24 cellular contexts compared by ENCODE assay signal in genomic region chr12:1365703-1366102, GRCh38.
DNase-seq lines count a peak whose midpoint lies in the region; ATAC-seq, FAIRE-seq and TF ChIP-seq lines count a peak whose summit lies in the region.
"Had no signal": no experiment of that assay in that cellular context is flagged by ENCODE, and none has a peak within 500 bp of the region (broad histone marks: within the 10 kb centered on the region; RNA-seq: fewer than 3 reads in every experiment).

No MANE protein-coding gene starts in this region.

- no peaks in the 10 kb centered on the region for H3K79me2 ChIP-seq in H1 (ENCODE audit: control insufficient read depth in 1 of 2, insufficient read depth in 2 of 2, low read length in 2 of 2)

- H3K4me1 Mint-ChIP-seq in chondrocyte (ENCODE audit: low read depth): peaks cover 52% of the 10 kb centered on the region
- H3K4me1 Mint-ChIP-seq: B cell had no signal

- H3K4ac ChIP-seq in H1 (replicated peaks; ENCODE audit: insufficient read length, low read depth, low read length): no peak overlapping the region

- no peaks in the 10 kb centered on the region for H3K79me1 ChIP-seq in H1 (ENCODE audit: low read depth, low read length)

- no peak overlapping the region for H4K8ac ChIP-seq in H1 (ENCODE audit: extremely low read depth, insufficient read depth, low read length)

- WGBS in H1 (ENCODE audit: extremely low coverage in 1 of 2, insufficient coverage in 1 of 2, insufficient read length in 1 of 2, insufficient replicate concordance in 2 of 2, low coverage in 1 of 2, low lambda C conversion rate in 2 of 2, missing lambda C conversion rate in 1 of 2), 2 experiments: 89% methylated on average over 1 of the region's 1 CpG; no CpG with 5 or more reads in 1 of the 2 experiments

- H4K91ac ChIP-seq in H1 (replicated peaks; ENCODE audit: insufficient read length, low read length): no peak overlapping the region

- no peak overlapping the region for H3K4me3 Mint-ChIP-seq in chondrocyte (ENCODE audit: unreplicated experiment)
- H3K4me3 Mint-ChIP-seq: B cell; CD4-positive, alpha-beta T cell; CD8-positive, alpha-beta T cell had no signal

- H3K4me2 ChIP-seq in H1 (ENCODE audit: insufficient read depth in 1 of 2, low read depth in 2 of 2, low read length in 2 of 2): no peak overlapping the region
- H3K4me2 ChIP-seq: A549; BLaER1 treated with 17β-estradiol and CSF1 and Interleukin-3, amounts not matched to agents 10 nM and 100 nM had no signal

- H3K9ac ChIP-seq in H1 (replicated peaks in 1 of 4; ENCODE audit: extremely low read depth in 1 of 4, low read depth in 3 of 4, low read length in 3 of 4): no peak overlapping the region
- H3K9ac ChIP-seq: BLaER1 treated with 17β-estradiol and CSF1 and Interleukin-3, amounts not matched to agents 10 nM and 100 nM had no signal

- intact Hi-C loops in cardiac septum (cut with DNase I): no loop called here

- H3K27me3 Mint-ChIP-seq in chondrocyte (ENCODE audit: low read depth): no peaks in the 10 kb centered on the region
- H3K27me3 Mint-ChIP-seq: B cell; CD4-positive, alpha-beta T cell had no signal

- no peak overlapping the region for H2BK20ac ChIP-seq in H1 (ENCODE audit: low read length)

- TF ChIP-seq RAD21 in H1 (IDR thresholded peaks at IDR 0.05 in 1 of 2, conservative IDR thresholded peaks at IDR 0.05 in 1 of 2; ENCODE audit: low read depth in 2 of 2, low read length in 2 of 2): no peak

- no peaks in the 10 kb centered on the region for H3K9me3 ChIP-seq in cardiac muscle cell (ENCODE audit: low read depth)
- H3K9me3 ChIP-seq in HEK293 (ENCODE audit: control insufficient read depth, insufficient read depth, low read depth, low read length): no peaks in the 10 kb centered on the region
- no peaks in the 10 kb centered on the region for H3K9me3 ChIP-seq in H1 (ENCODE audit: insufficient read depth in 2 of 2, low read depth in 1 of 2, low read length in 1 of 2)
- H3K9me3 ChIP-seq: A549, Caco-2 had no signal

- no peak overlapping the region for H2BK15ac ChIP-seq in H1 (ENCODE audit: low read length)

- H3K36me3 Mint-ChIP-seq in chondrocyte (ENCODE audit: low read depth): no peaks in the 10 kb centered on the region

- no peak for TF ChIP-seq EP300 in H1 (IDR thresholded peaks at IDR 0.05; ENCODE audit: borderline replicate concordance in 1 of 2, low read depth in 2 of 2, low read length in 2 of 2)

- no peak overlapping the region for H2AFZ ChIP-seq in H1 (ENCODE audit: low read length)

- H4K5ac ChIP-seq in H1 (ENCODE audit: insufficient read length, low read depth, low read length): no peak overlapping the region

- H3K9me3 Mint-ChIP-seq in chondrocyte (ENCODE audit: low read depth): peaks cover 2% of the 10 kb centered on the region
- H3K9me3 Mint-ChIP-seq: CD8-positive, alpha-beta T cell had no signal

- no peak overlapping the region for H3K18ac ChIP-seq in H1 (ENCODE audit: extremely low read depth, low read length)

- H3K27ac ChIP-seq in cardiac muscle cell (peak overlapping the region; percentile 83), HEK293 (ENCODE audit: extremely low read depth, low read depth, low read length) (no peak overlapping the region), H1 (ENCODE audit: low read depth, low read length) (no peak overlapping the region)
- H3K27ac ChIP-seq: A549; BLaER1 treated with 17β-estradiol and CSF1 and Interleukin-3, amounts not matched to agents 10 nM and 100 nM; C4-2B had no signal

- H4K20me1 ChIP-seq in H1 (replicated peaks in 1 of 2; ENCODE audit: control insufficient read depth in 1 of 2, insufficient read depth in 2 of 2, low read length in 2 of 2): peaks cover 0 to 2% of the 10 kb centered on the region in 2 experiments
- H4K20me1 ChIP-seq: BLaER1 treated with 17β-estradiol and CSF1 and Interleukin-3, amounts not matched to agents 10 nM and 100 nM had no signal

- H2BK12ac ChIP-seq in H1 (ENCODE audit: low read depth, low read length): no peak overlapping the region

- H3K4me3 ChIP-seq in cardiac muscle cell (no peak overlapping the region), HEK293 (ENCODE audit: low read depth, low read length) (no peak overlapping the region), H1 (ENCODE audit: extremely low read depth in 1 of 4, insufficient read depth in 2 of 4, low read depth in 3 of 4, low read length in 4 of 4) (no peak overlapping the region)
- H3K4me3 ChIP-seq: A549; BLaER1 treated with 17β-estradiol and CSF1 and Interleukin-3, amounts not matched to agents 10 nM and 100 nM had no signal

- no peak for DNase-seq in cardiac muscle cell (ENCODE audit: low read depth in 1 of 2, low spot score in 1 of 2)
- DNase-seq in cardiac septum (ENCODE audit: low spot score): no peak
- DNase-seq in H1 (ENCODE audit: low read depth in 1 of 2, low spot score in 2 of 2): no peak
- no peak for DNase-seq in urothelium cell line (ENCODE audit: low spot score)
- no peak for DNase-seq in chondrocyte (ENCODE audit: low spot score)
- DNase-seq in NCI-H1436 treated with DMSO at 0.1 percent for 48 hours (lab: John Stamatoyannopoulos, UW): no peak
- DNase-seq: 8988T; AML-193; Caco-2; Calu3; CD4-positive, alpha-beta T cell; CD8-positive, alpha-beta T cell; DMS79 treated with DMSO at 0.1 percent for 48 hours; GF-D8 had no signal

- no peak overlapping the region for H2BK120ac ChIP-seq in H1 (replicated peaks; ENCODE audit: low read depth, low read length)

- no peak overlapping the region for H3K56ac ChIP-seq in H1 (replicated peaks; ENCODE audit: insufficient read length, low read depth, low read length)

- H2BK5ac ChIP-seq in H1 (ENCODE audit: low read depth, low read length): no peak overlapping the region

- no peak for TF ChIP-seq POLR2A in H1 (IDR thresholded peaks at IDR 0.05; ENCODE audit: control extremely low read depth in 1 of 2, low read depth in 2 of 2, low read length in 2 of 2)

- CTCF ChIA-PET in HEK293 (lab: Yijun Ruan, JAX): interaction anchor here (0.6 to 0.7 kb wide), 2 partner anchors 675 to 751 kb away, joined by 3 read pairs; no protein-coding TSS in a partner anchor
- CTCF ChIA-PET in H1 (lab: Charles Lee; ENCODE audit: partially characterized antibody): interaction anchor here (0.8 to 1.5 kb wide), 4 partner anchors 10 to 218 kb away, joined by 3 to 6 read pairs (median 4); no protein-coding TSS in a partner anchor

- H3K36me3 ChIP-seq in cardiac muscle cell (no peaks in the 10 kb centered on the region), HEK293 (ENCODE audit: control insufficient read depth in 2 of 2, insufficient read depth in 1 of 2, low read length in 2 of 2) (no peaks in the 10 kb centered on the region), H1 (ENCODE audit: control insufficient read depth in 2 of 4, insufficient read depth in 4 of 4, low read length in 3 of 4) (no peaks in the 10 kb centered on the region)

- POLR2A ChIA-PET in HEK293 (lab: Yijun Ruan, JAX) (no interaction called here), H1 (lab: Charles Lee; ENCODE audit: partially characterized antibody) (no interaction called here)

- no peak overlapping the region for H2AK5ac ChIP-seq in H1 (ENCODE audit: low read depth, low read length)

- no peak for TF ChIP-seq CTCF in cardiac muscle cell (IDR thresholded peaks at IDR 0.05; ENCODE audit: low read depth, low read length)
- TF ChIP-seq CTCF in HEK293 (tag by site-specific recombination; IDR thresholded peaks at IDR 0.05): no peak
- TF ChIP-seq CTCF in H1 (IDR thresholded peaks at IDR 0.05; ENCODE audit: control extremely low read depth in 1 of 3, insufficient read depth in 1 of 3, low read depth in 1 of 3, low read length in 3 of 3): no peak
- no peak for TF ChIP-seq CTCF in chondrocyte (IDR thresholded peaks at IDR 0.05)

- FAIRE-seq in H1 (lab: Jason Lieb, UNC): no peak
- peak; percentile 87 for FAIRE-seq in urothelium cell line (lab: Jason Lieb, UNC)
- FAIRE-seq: A549, D721Med, G401.6, GM12891, GM19239 had no signal

- H3K27me3 ChIP-seq in cardiac muscle cell (no peaks in the 10 kb centered on the region), H1 (replicated peaks in 1 of 4; ENCODE audit: control insufficient read depth in 3 of 4, extremely low read depth in 1 of 4, insufficient read depth in 3 of 4, low read length in 3 of 4) (no peaks in the 10 kb centered on the region)
- H3K27me3 ChIP-seq: BLaER1 treated with 17β-estradiol and CSF1 and Interleukin-3, amounts not matched to agents 10 nM and 100 nM had no signal

- H3K14ac ChIP-seq in H1 (ENCODE audit: insufficient read length): no peak overlapping the region

- no peaks in the 10 kb centered on the region for H3K23me2 ChIP-seq in H1 (ENCODE audit: low read depth, low read length)

- no peak overlapping the region for H3K23ac ChIP-seq in H1 (ENCODE audit: insufficient read length)

- peaks cover 74% of the 10 kb centered on the region for H3K4me1 ChIP-seq in cardiac muscle cell (ENCODE audit: low read depth)
- H3K4me1 ChIP-seq in HEK293 (ENCODE audit: control insufficient read depth, insufficient read depth, low read length): peaks cover 4% of the 10 kb centered on the region; the same call in 1 of the 2 replicates
- H3K4me1 ChIP-seq in H1 (replicated peaks in 1 of 4; ENCODE audit: control insufficient read depth in 3 of 4, insufficient read depth in 4 of 4, low read length in 3 of 4): peaks cover 0 to 3% (median 1%) of the 10 kb centered on the region in 4 experiments; a peak in 2 of 7 replicates
- H3K4me1 ChIP-seq: BLaER1 treated with 17β-estradiol and CSF1 and Interleukin-3, amounts not matched to agents 10 nM and 100 nM had no signal

- H3K27ac Mint-ChIP-seq in chondrocyte (ENCODE audit: unreplicated experiment): no peak overlapping the region
- H3K27ac Mint-ChIP-seq: B cell; CD4-positive, alpha-beta T cell; CD8-positive, alpha-beta T cell had no signal

- ATAC-seq in GM21515 (IDR thresholded peaks at IDR 0.05; ENCODE audit: unreplicated experiment): no peak
- ATAC-seq: A549; CD8-positive, alpha-beta T cell had no signal

TF ChIP-seq in HEK293, 187 proteins besides CTCF, POLR2A, EP300 and RAD21 (continues in another document):
- no peak for TF ChIP-seq ZNF658 (tag by site-specific recombination; IDR thresholded peaks at IDR 0.05)

TF ChIP-seq in H1, 55 proteins besides CTCF, POLR2A, EP300 and RAD21:
- TF ChIP-seq EGR1 (IDR thresholded peaks at IDR 0.05; ENCODE audit: borderline replicate concordance, low read depth, low read length) (no peak), KDM1A (IDR thresholded peaks at IDR 0.05; ENCODE audit: borderline replicate concordance, low read length) (peak; percentile 62; the same call in 1 of the 2 replicates)
